ENCODE assay signal across 9 cellular contexts in the genomic region with DNA sequence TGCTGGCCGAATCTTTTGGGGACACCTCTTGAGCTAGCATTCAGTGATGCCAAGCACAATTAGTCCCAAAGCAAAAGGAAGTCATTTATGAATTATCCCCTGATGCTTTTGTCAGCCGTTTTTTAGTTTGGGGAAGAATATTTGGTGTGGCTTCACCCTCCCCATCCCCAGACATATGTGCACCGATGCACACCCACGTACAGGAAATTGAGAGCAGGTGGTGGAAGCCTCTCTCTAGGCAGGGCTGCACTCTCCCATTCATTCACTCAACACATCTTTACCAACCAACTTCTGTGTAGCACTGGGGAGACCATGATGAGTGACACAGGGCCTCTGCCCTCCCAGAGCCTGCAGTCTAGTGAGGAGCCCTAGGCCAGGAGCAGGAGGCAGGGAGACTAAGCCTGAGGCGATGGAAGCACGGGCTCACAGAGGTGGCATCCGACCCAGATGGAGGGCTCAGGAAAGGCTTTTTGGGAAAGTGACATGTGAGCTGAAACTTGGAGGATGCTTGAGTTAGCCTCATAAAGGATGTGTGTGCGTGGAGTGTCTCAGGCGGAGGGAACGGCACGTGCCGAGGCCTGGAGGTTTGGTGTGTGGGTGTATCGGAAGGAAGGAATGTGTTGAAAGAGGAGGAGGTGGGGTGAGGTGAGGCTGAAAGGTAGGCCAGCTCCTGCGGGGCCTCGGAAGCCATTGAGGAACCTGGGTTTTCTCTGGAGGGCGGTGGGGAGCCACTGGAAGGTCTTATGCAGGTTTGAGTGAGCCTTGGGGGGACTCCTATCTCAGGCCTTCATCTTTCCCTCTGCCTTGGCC. TPM values are rescaled to one million over a fixed set of nuclear protein-coding genes. Genes with fewer than 3 reads are reported as not detected.
DNase-seq lines count a peak whose midpoint lies in the region; ATAC-seq and TF ChIP-seq lines count a peak whose summit lies in the region.
"Had no signal": no experiment of that assay in that cellular context is flagged by ENCODE, and none has a peak within 500 bp of the region (broad histone marks: within the 10 kb centered on the region; RNA-seq: fewer than 3 reads in every experiment).

No MANE protein-coding gene starts in this region.

- H3K27ac ChIP-seq in BLaER1: peak overlapping the region; percentile 91
- H3K27ac ChIP-seq in layer of hippocampus (ENCODE audit: low read depth, low read length): peak overlapping the region; percentile 98
- no peak overlapping the region for H3K27ac ChIP-seq in stomach
- H3K27ac ChIP-seq in GM23338 (ENCODE audit: low read depth): no peak overlapping the region

- peaks cover 10% of the 10 kb centered on the region for H3K27me3 Mint-ChIP-seq in GM23338 (ENCODE audit: insufficient read depth, low read depth, poor library complexity)

- H3K79me2 ChIP-seq in GM23338 (replicated peaks; ENCODE audit: insufficient read depth): no peaks in the 10 kb centered on the region

- H3K27me3 ChIP-seq in BLaER1 (no peaks in the 10 kb centered on the region), layer of hippocampus (ENCODE audit: control insufficient read depth, insufficient read depth, low read length) (no peaks in the 10 kb centered on the region), stomach (no peaks in the 10 kb centered on the region), GM23338 (ENCODE audit: insufficient read depth) (no peaks in the 10 kb centered on the region)

- peak; percentile 67 for ATAC-seq in GM21576 (IDR thresholded peaks at IDR 0.05; ENCODE audit: unreplicated experiment)
- ATAC-seq in HG03159 (IDR thresholded peaks at IDR 0.05; ENCODE audit: unreplicated experiment): no peak
- no peak for ATAC-seq in GM23338

- H3K4me1 ChIP-seq in BLaER1: peaks cover 100% of the 10 kb centered on the region
- peaks cover 0 to 60% (median 20%) of the 10 kb centered on the region in 4 donors for H3K4me1 ChIP-seq in stomach
- peaks cover 10% of the 10 kb centered on the region for H3K4me1 ChIP-seq in GM23338 (ENCODE audit: insufficient read depth)

- intact Hi-C loops in stomach (cut with DNase I; ENCODE audit: low total_unique reads): no loop called here

- H3K4me1 Mint-ChIP-seq in GM23338: peaks cover 21% of the 10 kb centered on the region

- 79 to 86% (median 81%) methylated on average over 16 of the region's 16 CpGs for WGBS in stomach, 5 donors

- H3K9me3 Mint-ChIP-seq in GM23338: no peaks in the 10 kb centered on the region

- TF ChIP-seq EP300 in stomach (IDR thresholded peaks at IDR 0.05): no peak

- no peak overlapping the region; the same call in 1 of the 2 replicates for H3K27ac Mint-ChIP-seq in GM23338

- TF ChIP-seq POLR2A in stomach (IDR thresholded peaks at IDR 0.05): no peak

- H3K36me3 ChIP-seq in BLaER1: peaks cover 18% of the 10 kb centered on the region; the same call in 1 of the 2 replicates
- H3K36me3 ChIP-seq in stomach: peaks cover 0 to 7% (median 0%) of the 10 kb centered on the region in 4 donors
- H3K36me3 ChIP-seq in GM23338 (ENCODE audit: insufficient read depth): no peaks in the 10 kb centered on the region

- H3K9me3 ChIP-seq in BLaER1 (no peaks in the 10 kb centered on the region), stomach (no peaks in the 10 kb centered on the region)

- H3K4me3 ChIP-seq in BLaER1: no peak overlapping the region; the same call in 1 of the 2 replicates
- no peak overlapping the region for H3K4me3 ChIP-seq in stomach
- H3K4me3 ChIP-seq in GM23338: no peak overlapping the region

- TF ChIP-seq CTCF in stomach (IDR thresholded peaks at IDR 0.05): no peak
- TF ChIP-seq CTCF in GM23338 (conservative IDR thresholded peaks at IDR 0.05; ENCODE audit: low read depth in 2 of 2): no peak

- H3K4me2 ChIP-seq in BLaER1 (peak overlapping the region; percentile 73), GM23338 (no peak overlapping the region)

- no peaks in the 10 kb centered on the region for H3F3A ChIP-seq in GM23338 (replicated peaks; ENCODE audit: low read depth)

- H3K36me3 Mint-ChIP-seq in GM23338 (ENCODE audit: low read depth): no peaks in the 10 kb centered on the region

- H4K20me1 ChIP-seq in BLaER1 (no peaks in the 10 kb centered on the region), GM23338 (replicated peaks; ENCODE audit: insufficient read depth) (no peaks in the 10 kb centered on the region)

- no peak overlapping the region for H3K4me3 Mint-ChIP-seq in GM23338

- peak overlapping the region; percentile 65 for H3K9ac ChIP-seq in BLaER1

- H2AFZ ChIP-seq in GM23338: no peak overlapping the region

- H3K9me2 ChIP-seq in GM23338 (ENCODE audit: insufficient read depth): no peaks in the 10 kb centered on the region

- DNase-seq in activated CD4-positive, alpha-beta T cell treated with anti-CD3 and anti-CD28 coated beads for 48 hours: peak; percentile 32
- DNase-seq in stomach (no peak), SK-N-DZ (ENCODE audit: low spot score) (no peak), GM23338 (ENCODE audit: low spot score) (no peak)
- DNase-seq: NCI-H1694 had no signal

TF ChIP-seq in GM23338, 12 proteins besides CTCF, POLR2A, EP300 and RAD21:
- TF ChIP-seq CREB1 (CRISPR knock-in tag; IDR thresholded peaks at IDR 0.05; ENCODE audit: low read depth): no peak
- no peak for TF ChIP-seq STAT1 (IDR thresholded peaks at IDR 0.05; ENCODE audit: unreplicated experiment)
- no peak for TF ChIP-seq NANOG (IDR thresholded peaks at IDR 0.05; ENCODE audit: borderline replicate concordance)
- no peak for TF ChIP-seq ZNF114 (CRISPR knock-in tag; IDR thresholded peaks at IDR 0.05)
- no peak for TF ChIP-seq EZH2phosphoT487 (IDR thresholded peaks at IDR 0.05; ENCODE audit: unreplicated experiment)
- no peak for TF ChIP-seq JUNB (IDR thresholded peaks at IDR 0.05; ENCODE audit: unreplicated experiment)
- no peak for TF ChIP-seq POLR2AphosphoS5 (IDR thresholded peaks at IDR 0.05; ENCODE audit: low read depth)

RNA-seq across cellular contexts. Expression of gene PSME3IP1, which starts 43.8 kb away (rescaled TPM):
- 100 to 1,000 TPM in 1 of 5 donors, 10 to 100 TPM in 4; 52.7 to 104 (median 91.0) TPM for total RNA-seq in stomach
- polyA plus RNA-seq in stomach (10 to 100 TPM; 37.4 to 64.3 (median 51.5) TPM), GM23338 (2016; fragmentation: Nextera tagmentation; extraction: Ambion mirVana) (93.2 and 105 TPM in 2 replicates)
- 164 and 204 TPM in 2 replicates for polyA plus RNA-seq in SK-N-DZ (2014; cell fraction: cytosol; rRNA removed)
- 193 and 200 TPM in 2 replicates for polyA plus RNA-seq in SK-N-DZ (2014; cell fraction: nucleus; rRNA removed)
- 78.0 and 111 TPM in 2 replicates for total RNA-seq in GM23338 (2014; rRNA removed; shearing (Covaris generic))

RNA-seq across cellular contexts. Expression of gene RSPRY1, which starts 44.1 kb away (rescaled TPM):
- 100 to 1,000 TPM in 1 of 5 donors, 10 to 100 TPM in 3, 1 to 10 TPM in 1; 5.5 to 110 (median 46.2) TPM for total RNA-seq in stomach
- polyA plus RNA-seq in stomach (10 to 100 TPM in 1 of 3 donors, 1 to 10 TPM in 2; 8.6 to 13.7 (median 8.8) TPM), GM23338 (2016; fragmentation: Nextera tagmentation; extraction: Ambion mirVana) (20.4 and 25.8 TPM in 2 replicates)
- polyA plus RNA-seq in SK-N-DZ (2014; cell fraction: cytosol; rRNA removed): 50.0 and 52.9 TPM in 2 replicates
- 45.0 and 47.6 TPM in 2 replicates for polyA plus RNA-seq in SK-N-DZ (2014; cell fraction: nucleus; rRNA removed)
- 35.9 and 39.7 TPM in 2 replicates for total RNA-seq in GM23338 (2014; rRNA removed; shearing (Covaris generic))

RNA-seq across cellular contexts. Expression of gene CPNE2, which starts 49.6 kb away (rescaled TPM):
- total RNA-seq in stomach: 10 to 100 TPM in 4 of 5 donors, 1 to 10 TPM in 1; 8.7 to 55.4 (median 27.4) TPM
- polyA plus RNA-seq in stomach (10 to 100 TPM; 10.7 to 31.8 (median 24.8) TPM), GM23338 (2016; fragmentation: Nextera tagmentation; extraction: Ambion mirVana) (7.1 and 9.5 TPM in 2 replicates)
- 44.8 and 47.5 TPM in 2 replicates for polyA plus RNA-seq in SK-N-DZ (2014; cell fraction: cytosol; rRNA removed)
- polyA plus RNA-seq in SK-N-DZ (2014; cell fraction: nucleus; rRNA removed): 25.9 and 29.3 TPM in 2 replicates
- total RNA-seq in GM23338 (2014; rRNA removed; shearing (Covaris generic)): 11.3 and 14.2 TPM in 2 replicates

Comparison
In these comparisons a context has a peak if more than half of its experiments do, and no peak if none do; other contexts are left out.
1. H3K27ac ChIP-seq: peak in BLaER1 (single experiment) and layer of hippocampus (single experiment); none in stomach (0 of 5) and GM23338 (single experiment).